ENCODE assay signal across 1 cellular context in genomic region chr2:70891572-70892356, GRCh38.
TF ChIP-seq lines count a peak whose summit lies in the region.

No MANE protein-coding gene starts in this region.

TF ChIP-seq in HepG2, 621 proteins besides CTCF, POLR2A, EP300 and RAD21 (continues in another document):
- TF ChIP-seq RORA (CRISPR knock-in tag; IDR thresholded peaks at IDR 0.05) (no peak), ZNF878 (CRISPR knock-in tag; IDR thresholded peaks at IDR 0.05) (no peak), PRDM4 (CRISPR knock-in tag; IDR thresholded peaks at IDR 0.05; ENCODE audit: borderline replicate concordance) (no peak), HOXA5 (CRISPR knock-in tag; IDR thresholded peaks at IDR 0.05) (0 out of 2 replicates have a peak, but pooled peaks have one; percentile 35), HOXA9 (CRISPR knock-in tag; IDR thresholded peaks at IDR 0.05; ENCODE audit: borderline replicate concordance) (no peak), MLX (CRISPR knock-in tag; IDR thresholded peaks at IDR 0.05) (0 out of 2 replicates have a peak, but pooled peaks have one; percentile 21), ZNF687 (CRISPR knock-in tag; IDR thresholded peaks at IDR 0.05) (peak; percentile 35), KDM3A (CRISPR knock-in tag; IDR thresholded peaks at IDR 0.05; ENCODE audit: low read depth) (no peak), ZMYM3 (CRISPR knock-in tag; IDR thresholded peaks at IDR 0.05) (peak; percentile 39; the same call in 1 of the 2 replicates), KAT8 (CRISPR knock-in tag; IDR thresholded peaks at IDR 0.05) (no peak), PAXIP1 (CRISPR knock-in tag; conservative IDR thresholded peaks at IDR 0.05) (peak; percentile 45; the same call in 1 of the 2 replicates), ZNF276 (CRISPR knock-in tag; IDR thresholded peaks at IDR 0.05; ENCODE audit: low read depth) (no peak), ZNF317 (CRISPR knock-in tag; IDR thresholded peaks at IDR 0.05) (no peak), ERF (CRISPR knock-in tag; IDR thresholded peaks at IDR 0.05) (no peak), CBFB (CRISPR knock-in tag; IDR thresholded peaks at IDR 0.05) (no peak), NBN (conservative IDR thresholded peaks at IDR 0.05) (no peak), THAP11 (CRISPR knock-in tag; IDR thresholded peaks at IDR 0.05) (no peak), TP53 (CRISPR knock-in tag; conservative IDR thresholded peaks at IDR 0.05) (no peak), ZNF646 (CRISPR knock-in tag; IDR thresholded peaks at IDR 0.05) (peak; percentile 79), GPN1 (CRISPR knock-in tag; IDR thresholded peaks at IDR 0.05; ENCODE audit: borderline replicate concordance) (no peak), ZNF121 (CRISPR knock-in tag; IDR thresholded peaks at IDR 0.05) (no peak), ZNF44 (CRISPR knock-in tag; IDR thresholded peaks at IDR 0.05) (no peak), ARID4A (CRISPR knock-in tag; IDR thresholded peaks at IDR 0.05; ENCODE audit: borderline replicate concordance) (no peak), SAP130 (CRISPR knock-in tag; IDR thresholded peaks at IDR 0.05; ENCODE audit: low read depth) (peak; percentile 17; the same call in 1 of the 2 replicates), BORCS8-MEF2B (CRISPR knock-in tag; IDR thresholded peaks at IDR 0.05) (0 out of 2 replicates have a peak, but pooled peaks have one; percentile 6), ZNF30 (CRISPR knock-in tag; IDR thresholded peaks at IDR 0.05) (no peak), PATZ1 (CRISPR knock-in tag; IDR thresholded peaks at IDR 0.05) (peak; percentile 81), HDAC1 (CRISPR knock-in tag; IDR thresholded peaks at IDR 0.05) (no peak), TAF1 (CRISPR knock-in tag; IDR thresholded peaks at IDR 0.05) (no peak)
